ENCODE assay signal across 14 cellular contexts in the genomic region with DNA sequence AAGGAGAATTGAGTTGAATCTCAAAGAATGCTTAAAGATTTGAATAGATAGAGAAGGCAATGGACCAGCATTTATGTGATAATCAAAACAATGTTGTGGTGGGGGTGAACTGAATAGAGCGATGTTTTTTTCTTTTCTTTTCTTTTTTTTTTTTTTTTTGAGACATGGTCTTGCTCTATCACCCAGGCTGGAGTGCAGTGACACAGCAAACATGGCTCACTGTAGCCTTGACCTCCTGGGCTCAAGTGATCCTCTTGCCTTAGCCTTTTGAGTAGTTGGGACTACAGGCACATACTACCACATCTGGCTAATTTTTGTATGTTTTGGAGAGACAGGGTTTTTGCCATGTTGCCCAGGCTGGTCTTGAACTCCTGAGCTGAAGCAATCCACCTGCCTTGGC. TPM values are rescaled to one million over a fixed set of nuclear protein-coding genes. Genes with fewer than 3 reads are reported as not detected.
"Had no signal": no experiment of that assay in that cellular context is flagged by ENCODE, and none has a peak within 500 bp of the region (broad histone marks: within the 10 kb centered on the region; RNA-seq: fewer than 3 reads in every experiment).

No MANE protein-coding gene starts in this region.

RNA-seq across cellular contexts. Expression of a gene that starts 1.7 kb away (rescaled TPM):
- total RNA-seq: activated CD4-positive, alpha-beta T cell treated with anti-CD3 and anti-CD28 coated beads for 36 hours; activated naive CD4-positive, alpha-beta T cell treated with anti-CD3 and anti-CD28 coated beads, Interleukin-2, amount 50 U/mL, for 72 hours; activated T-helper 17 cell treated with anti-CD3 and anti-CD28 coated beads, Interleukin-2, amount 50 U/mL, for 72 hours; lung microvascular endothelial cell; naive thymus-derived CD8-positive, alpha-beta T cell had no signal

RNA-seq across cellular contexts. Expression of a gene that starts 5.0 kb away (rescaled TPM):
- total RNA-seq: activated B cell treated with CpG ODN at 0.5 μM for 24 hours, chondrocyte, dermis blood vessel endothelial cell, kidney epithelial cell, left lobe of liver, lung microvascular endothelial cell, pancreas, pulmonary artery endothelial cell had no signal
- polyA plus RNA-seq: adipose tissue; aorta; naive thymus-derived CD8-positive, alpha-beta T cell had no signal

RNA-seq across cellular contexts. Expression of a gene that starts 13.1 kb away (rescaled TPM):
- total RNA-seq: kidney epithelial cell had no signal
- polyA plus RNA-seq: naive thymus-derived CD8-positive, alpha-beta T cell had no signal
